Comparison of ENCODE assay signal across 2 cellular contexts in genomic region chr11:72673284-72673942, GRCh38.
TF ChIP-seq lines count a peak whose summit lies in the region.

No MANE protein-coding gene starts in this region.

TF ChIP-seq in SK-N-SH, 30 proteins besides CTCF, POLR2A, EP300 and RAD21 (continued from another document):
- TF ChIP-seq REST (IDR thresholded peaks at IDR 0.05; ENCODE audit: low read depth, low read length): peak; percentile 87

TF ChIP-seq in SK-N-SH treated with all-trans-retinoic acid at 6 μM for 48 hours, 23 proteins besides CTCF, POLR2A, EP300 and RAD21 (continued from another document):
- no peak for TF ChIP-seq TSHZ2 (CRISPR knock-in tag; IDR thresholded peaks at IDR 0.05)
- TF ChIP-seq ZNF70 (CRISPR knock-in tag; IDR thresholded peaks at IDR 0.05): no peak
- no peak for TF ChIP-seq PATZ1 (CRISPR knock-in tag; IDR thresholded peaks at IDR 0.05; ENCODE audit: borderline replicate concordance)
- no peak for TF ChIP-seq ARNTL (CRISPR knock-in tag; IDR thresholded peaks at IDR 0.05; ENCODE audit: borderline replicate concordance, low read depth)
- TF ChIP-seq ISL1 (CRISPR knock-in tag; IDR thresholded peaks at IDR 0.05): no peak
- TF ChIP-seq GLIS3 (CRISPR knock-in tag; IDR thresholded peaks at IDR 0.05): no peak
- no peak for TF ChIP-seq CSDC2 (CRISPR knock-in tag; IDR thresholded peaks at IDR 0.05)
- no peak for TF ChIP-seq BACH2 (CRISPR knock-in tag; IDR thresholded peaks at IDR 0.05; ENCODE audit: borderline replicate concordance)
- TF ChIP-seq ZNF565 (CRISPR knock-in tag; conservative IDR thresholded peaks at IDR 0.05; ENCODE audit: low read depth): no peak
TF ChIP-seq in SK-N-SH treated with all-trans-retinoic acid at 6 μM for 48 hours: peak in this region for 0.
